1 cellular context compared by ENCODE assay signal in the genomic region with DNA sequence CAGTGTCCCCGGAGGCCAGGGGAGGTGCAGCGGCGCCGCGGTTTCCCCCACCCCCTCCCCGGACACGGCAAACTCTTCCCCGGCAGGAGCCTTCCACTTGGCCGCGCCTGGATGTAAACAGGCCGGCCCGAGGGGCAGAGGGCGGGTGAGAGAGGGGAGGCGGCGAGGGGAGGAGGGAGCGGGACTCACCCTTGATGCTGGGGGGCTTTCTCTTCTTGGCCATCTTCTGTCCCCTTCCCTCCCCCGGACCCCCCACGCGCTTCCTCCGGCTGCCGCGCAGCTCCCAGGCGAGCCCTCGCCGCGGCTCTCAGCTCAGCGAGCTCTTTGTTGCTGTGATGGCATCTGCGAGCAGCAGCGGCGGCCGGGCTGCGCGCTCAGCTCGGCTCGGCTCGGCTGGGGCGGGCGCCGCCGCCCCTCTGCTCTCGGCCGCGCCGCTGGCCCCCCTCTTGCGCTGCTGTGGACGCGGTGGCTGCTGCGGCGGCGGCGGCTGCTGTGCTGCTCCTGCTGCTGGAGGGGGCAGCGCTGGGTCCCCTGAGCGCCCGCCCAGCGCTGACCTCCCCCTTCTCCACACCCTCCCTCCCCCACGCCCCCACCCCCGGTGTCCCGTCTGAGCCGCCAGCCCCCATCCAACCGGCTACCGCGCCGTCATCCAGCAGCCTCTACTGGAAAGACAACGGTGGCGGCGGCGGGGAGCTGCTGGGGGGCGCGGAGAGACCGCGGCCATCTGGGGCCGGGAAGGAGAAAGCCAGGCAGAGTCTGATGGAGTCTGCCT.
TF ChIP-seq lines count a peak whose summit lies in the region.

No MANE protein-coding gene starts in this region.

TF ChIP-seq in HEK293, 187 proteins besides CTCF, POLR2A, EP300 and RAD21 (continued from another document):
- TF ChIP-seq, protein P1, sequence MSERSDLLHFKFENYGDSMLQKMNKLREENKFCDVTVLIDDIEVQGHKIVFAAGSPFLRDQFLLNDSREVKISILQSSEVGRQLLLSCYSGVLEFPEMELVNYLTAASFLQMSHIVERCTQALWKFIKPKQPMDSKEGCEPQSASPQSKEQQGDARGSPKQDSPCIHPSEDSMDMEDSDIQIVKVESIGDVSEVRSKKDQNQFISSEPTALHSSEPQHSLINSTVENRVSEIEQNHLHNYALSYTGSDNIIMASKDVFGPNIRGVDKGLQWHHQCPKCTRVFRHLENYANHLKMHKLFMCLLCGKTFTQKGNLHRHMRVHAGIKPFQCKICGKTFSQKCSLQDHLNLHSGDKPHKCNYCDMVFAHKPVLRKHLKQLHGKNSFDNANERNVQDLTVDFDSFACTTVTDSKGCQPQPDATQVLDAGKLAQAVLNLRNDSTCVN (tag by site-specific recombination; optimal IDR thresholded peaks at IDR 0.05): peak; percentile 60
- TF ChIP-seq, protein P2, sequence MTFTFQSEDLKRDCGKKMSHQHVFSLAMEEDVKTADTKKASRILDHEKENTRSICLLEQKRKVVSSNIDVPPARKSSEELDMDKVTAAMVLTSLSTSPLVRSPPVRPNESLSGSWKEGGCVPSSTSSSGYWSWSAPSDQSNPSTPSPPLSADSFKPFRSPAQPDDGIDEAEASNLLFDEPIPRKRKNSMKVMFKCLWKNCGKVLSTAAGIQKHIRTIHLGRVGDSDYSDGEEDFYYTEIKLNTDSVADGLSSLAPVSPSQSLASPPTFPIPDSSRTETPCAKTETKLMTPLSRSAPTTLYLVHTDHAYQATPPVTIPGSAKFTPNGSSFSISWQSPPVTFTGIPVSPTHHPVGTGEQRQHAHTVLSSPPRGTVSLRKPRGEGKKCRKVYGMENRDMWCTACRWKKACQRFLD (tag by site-specific recombination; IDR thresholded peaks at IDR 0.05): no peak
- TF ChIP-seq ZNF555 (tag by site-specific recombination; conservative IDR thresholded peaks at IDR 0.05) (no peak), ZNF341 (tag by site-specific recombination; IDR thresholded peaks at IDR 0.05; ENCODE audit: low read depth) (peak; percentile 69), OSR2 (tag by site-specific recombination; IDR thresholded peaks at IDR 0.05) (peak; percentile 23; the same call in 1 of the 2 replicates), SP7 (tag by site-specific recombination; IDR thresholded peaks at IDR 0.05) (no peak), WT1 (tag by site-specific recombination; IDR thresholded peaks at IDR 0.05) (no peak), ZNF785 (tag by site-specific recombination; IDR thresholded peaks at IDR 0.05) (no peak), SALL2 (tag by site-specific recombination; IDR thresholded peaks at IDR 0.05; ENCODE audit: borderline replicate concordance) (no peak), ZNF155 (tag by site-specific recombination; IDR thresholded peaks at IDR 0.05) (no peak), ZNF548 (tag by site-specific recombination; IDR thresholded peaks at IDR 0.05) (no peak), ZFP41 (tag by site-specific recombination; IDR thresholded peaks at IDR 0.05; ENCODE audit: borderline replicate concordance) (no peak), ZBTB8A (tag by site-specific recombination; IDR thresholded peaks at IDR 0.05) (0 out of 2 replicates have a peak, but pooled peaks have one; percentile 8), ZNF560 (tag by site-specific recombination; IDR thresholded peaks at IDR 0.05; ENCODE audit: borderline replicate concordance) (no peak)
- TF ChIP-seq, protein P3, sequence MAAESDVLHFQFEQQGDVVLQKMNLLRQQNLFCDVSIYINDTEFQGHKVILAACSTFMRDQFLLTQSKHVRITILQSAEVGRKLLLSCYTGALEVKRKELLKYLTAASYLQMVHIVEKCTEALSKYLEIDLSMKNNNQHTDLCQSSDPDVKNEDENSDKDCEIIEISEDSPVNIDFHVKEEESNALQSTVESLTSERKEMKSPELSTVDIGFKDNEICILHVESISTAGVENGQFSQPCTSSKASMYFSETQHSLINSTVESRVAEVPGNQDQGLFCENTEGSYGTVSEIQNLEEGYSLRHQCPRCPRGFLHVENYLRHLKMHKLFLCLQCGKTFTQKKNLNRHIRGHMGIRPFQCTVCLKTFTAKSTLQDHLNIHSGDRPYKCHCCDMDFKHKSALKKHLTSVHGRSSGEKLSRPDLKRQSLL (tag by site-specific recombination; IDR thresholded peaks at IDR 0.05): no peak
